Comparison of ENCODE assay signal across 24 cellular contexts in the genomic region with DNA sequence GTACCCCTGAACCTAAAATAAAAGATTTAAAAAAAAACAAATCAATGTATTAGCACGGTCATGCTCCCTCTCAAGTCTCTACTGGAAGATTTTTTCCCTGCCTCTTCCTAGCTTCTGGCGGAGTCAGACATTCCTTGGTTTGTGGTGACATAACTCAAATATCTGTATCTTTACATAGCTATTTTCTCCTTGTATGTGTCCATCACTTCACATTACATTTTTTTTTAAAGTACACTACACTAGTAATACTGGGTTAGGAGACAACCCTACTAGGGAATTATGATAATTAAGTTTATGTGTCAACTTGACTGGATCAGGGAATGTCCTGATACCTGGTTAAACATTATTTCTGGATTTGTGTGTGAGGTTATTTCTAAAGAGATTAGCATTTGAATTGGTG.
"Had no signal": no experiment of that assay in that cellular context is flagged by ENCODE, and none has a peak within 500 bp of the region (broad histone marks: within the 10 kb centered on the region; RNA-seq: fewer than 3 reads in every experiment).

No MANE protein-coding gene starts in this region.

- H3K4me1 ChIP-seq: adrenal gland, ascending aorta, gastrocnemius medialis, upper lobe of right lung had no signal

- H3K9me3 ChIP-seq: adrenal gland, gastrocnemius medialis, upper lobe of right lung had no signal

- H3K36me3 ChIP-seq: adrenal gland, ascending aorta, esophagus muscularis mucosa, gastrocnemius medialis, upper lobe of right lung, WERI-Rb-1 had no signal

- H3K27me3 ChIP-seq: adrenal gland, ascending aorta, esophagus muscularis mucosa, gastrocnemius medialis, upper lobe of right lung had no signal

- H3K4me3 Mint-ChIP-seq: activated naive CD8-positive, alpha-beta T cell; activated T-cell treated with anti-CD3 and anti-CD28 coated beads, Interleukin-2, amount 50 U/mL, for 24 hours; memory B cell; neural crest cell had no signal

- H3K36me3 Mint-ChIP-seq: activated naive CD8-positive, alpha-beta T cell; memory B cell had no signal

- H3K27ac ChIP-seq: adrenal gland, ascending aorta, coronary artery, esophagus muscularis mucosa, gastrocnemius medialis, upper lobe of right lung, WERI-Rb-1 had no signal

- H3K4me3 ChIP-seq: adrenal gland, ascending aorta, coronary artery, esophagus muscularis mucosa, gastrocnemius medialis, mucosa of descending colon, upper lobe of right lung had no signal

- H3K27me3 Mint-ChIP-seq: activated naive CD8-positive, alpha-beta T cell; activated T-cell treated with anti-CD3 and anti-CD28 coated beads, Interleukin-2, amount 50 U/mL, for 24 hours; memory B cell had no signal

- DNase-seq: activated CD4-positive, alpha-beta T cell treated with anti-CD3 and anti-CD28 coated beads, Interleukin-2, amount 50 U/mL, for 1 hour; activated CD4-positive, CD25-positive, alpha-beta regulatory T cell treated with anti-CD3 and anti-CD28 coated beads, Interleukin-2, amount 50 U/mL, for 72 hours; activated CD8-positive, alpha-beta memory T cell treated with anti-CD3 and anti-CD28 coated beads, Interleukin-2, amount 50 U/mL, for 4 hours; activated naive CD4-positive, alpha-beta T cell; activated T-cell treated with anti-CD3 and anti-CD28 coated beads, Interleukin-2, amount 50 U/mL, for 24 hours; adrenal gland; gastrocnemius medialis; head of caudate nucleus; islet precursor cell; left colon; mucosa of descending colon; occipital lobe; posterior cingulate gyrus; stimulated activated CD4-positive, alpha-beta T cell treated with anti-CD3 and anti-CD28 coated beads, Interleukin-4, amount 100 ng/mL, for 24 hours; stimulated activated naive CD8-positive, alpha-beta T cell treated with anti-CD3 and anti-CD28 coated beads, Interleukin-15, Interleukin-2, amounts not matched to agents 100 U/mL and 50 U/mL, for 24 hours; upper lobe of right lung; WERI-Rb-1 had no signal

- H3K27ac Mint-ChIP-seq: activated naive CD8-positive, alpha-beta T cell; activated T-cell treated with anti-CD3 and anti-CD28 coated beads, Interleukin-2, amount 50 U/mL, for 24 hours; activated T-helper 2 cell treated with anti-CD3 and anti-CD28 coated beads, Interferon-gamma antibody, Interleukin-2, Interleukin-4, amounts not matched to agents 10 μg/mL and 5 μg/mL and 100 μg/mL, durations not matched to agents 14 hours and 24 hours and 36 hours; memory B cell had no signal

- H3K4me1 Mint-ChIP-seq: memory B cell, neural crest cell had no signal
